Comparison of ENCODE assay signal across 13 cellular contexts in genomic region chr4:126777649-126778048, GRCh38.
DNase-seq lines count a peak whose midpoint lies in the region; ATAC-seq, FAIRE-seq and TF ChIP-seq lines count a peak whose summit lies in the region.
"Had no signal": no experiment of that assay in that cellular context is flagged by ENCODE, and none has a peak within 500 bp of the region (broad histone marks: within the 10 kb centered on the region; RNA-seq: fewer than 3 reads in every experiment).

No MANE protein-coding gene starts in this region.

- H3K27ac ChIP-seq in AG04450 (ENCODE audit: low read depth, low read length) (no peak overlapping the region), K562 (ENCODE audit: extremely low read depth, low read depth, low read length) (peak overlapping the region; percentile 90; the same call in 2 of the 3 replicates), HepG2 (ENCODE audit: extremely low read length, insufficient read depth, low read length) (no peak overlapping the region)

- H3K9me3 ChIP-seq in AG04450 (ENCODE audit: control insufficient read depth, insufficient read depth, low read length) (no peaks in the 10 kb centered on the region; the same call in 1 of the 2 replicates), K562 (replicated peaks; ENCODE audit: control insufficient read depth, insufficient read depth, low read depth, low read length) (no peaks in the 10 kb centered on the region; the same call in 1 of the 2 replicates), HepG2 (ENCODE audit: low read length) (no peaks in the 10 kb centered on the region)

- in situ Hi-C loops in K562 (cut with MboI) (no loop called here), HepG2 (cut with HindIII; ENCODE audit: extremely low pct_ligation_motif_present, low pct_unique_long_range_greater_than_20kb) (no loop called here)

- no peaks in the 10 kb centered on the region for H3K9me1 ChIP-seq in K562 (ENCODE audit: control insufficient read depth, insufficient read depth, low read length)

- TF ChIP-seq EP300 in K562 (IDR thresholded peaks at IDR 0.05; ENCODE audit: low read length) (no peak), HepG2 (IDR thresholded peaks at IDR 0.05; ENCODE audit: low read depth in 2 of 2, low read length in 2 of 2) (no peak), HepG2 (CRISPR knock-in tag; IDR thresholded peaks at IDR 0.05; ENCODE audit: borderline replicate concordance) (no peak)

- TF ChIP-seq POLR2A in K562 (conservative IDR thresholded peaks at IDR 0.05) = no peak
- TF ChIP-seq POLR2A in HepG2 (IDR thresholded peaks at IDR 0.05; ENCODE audit: insufficient read depth in 1 of 2, low read depth in 2 of 2, low read length in 2 of 2) = no peak

- H3K4me2 ChIP-seq in K562 (ENCODE audit: insufficient read depth, low read length) = peak overlapping the region; percentile 20; the same call in 1 of the 2 replicates
- no peak overlapping the region for H3K4me2 ChIP-seq in HepG2 (ENCODE audit: low read depth, low read length)
- H3K4me2 ChIP-seq: smooth muscle cell had no signal

- H2AFZ ChIP-seq in K562 (ENCODE audit: low read depth, low read length) = no peak overlapping the region
- no peak overlapping the region for H2AFZ ChIP-seq in HepG2 (ENCODE audit: low read length)

- TF ChIP-seq CTCF in AG04450 (IDR thresholded peaks at IDR 0.05; ENCODE audit: low read depth, low read length) (no peak), K562 (IDR thresholded peaks at IDR 0.05 in 2 of 3, conservative IDR thresholded peaks at IDR 0.05 in 1 of 3; ENCODE audit: insufficient read depth in 2 of 3, low read depth in 1 of 3, low read length in 3 of 3) (no peak), fibroblast of villous mesenchyme (IDR thresholded peaks at IDR 0.05; ENCODE audit: insufficient read depth, low read depth, low read length) (no peak), HepG2 (CRISPR knock-in tag; IDR thresholded peaks at IDR 0.05) (no peak)

- H3K36me3 ChIP-seq in K562 (ENCODE audit: control insufficient read depth, insufficient read depth, low read length) (peaks cover 7% of the 10 kb centered on the region; the same call in 1 of the 3 replicates), HepG2 (replicated peaks in 1 of 2; ENCODE audit: control insufficient read depth in 1 of 2, insufficient read depth in 2 of 2, low read length in 2 of 2) (no peaks in the 10 kb centered on the region)

- ATAC-seq in K562 = no peak
- no peak for ATAC-seq in GM19023 (IDR thresholded peaks at IDR 0.05; ENCODE audit: unreplicated experiment)
- ATAC-seq in HepG2 = no peak
- no peak for ATAC-seq in stimulated activated naive CD8-positive, alpha-beta T cell treated with anti-CD3 and anti-CD28 coated beads, Interleukin-15, Interleukin-2, amounts not matched to agents 100 U/mL and 50 U/mL, for 24 hours
- ATAC-seq in HG02884 (IDR thresholded peaks at IDR 0.05; ENCODE audit: unreplicated experiment) = no peak

- intact Hi-C loops in K562 (cut with micrococcal nuclease) (no loop called here), HepG2 (cut with micrococcal nuclease; ENCODE audit: unreplicated experiment) (no loop called here)

- TF ChIP-seq RAD21 in K562 (CRISPR knock-in tag; conservative IDR thresholded peaks at IDR 0.05 in 1 of 2, IDR thresholded peaks at IDR 0.05 in 1 of 2) = no peak
- no peak for TF ChIP-seq RAD21 in HepG2 (CRISPR knock-in tag; IDR thresholded peaks at IDR 0.05)

- FAIRE-seq in K562 (lab: Jason Lieb, UNC) (no peak), HepG2 (lab: Jason Lieb, UNC) (no peak)

- 0% methylated on average over 1 of the region's 1 CpG for WGBS in K562 (ENCODE audit: insufficient coverage, low coverage, missing lambda C conversion rate)
- WGBS in HepG2 (ENCODE audit: low lambda C conversion rate) = 0% methylated on average over 1 of the region's 1 CpG

- peaks cover 75% of the 10 kb centered on the region for H3K79me2 ChIP-seq in K562 (ENCODE audit: control insufficient read depth, insufficient read depth, low read length)
- H3K79me2 ChIP-seq in HepG2 (ENCODE audit: insufficient read depth, low read length) = no peaks in the 10 kb centered on the region

- H4K20me1 ChIP-seq in K562 (replicated peaks; ENCODE audit: control insufficient read depth, insufficient read depth, low read length) (no peaks in the 10 kb centered on the region), HepG2 (ENCODE audit: insufficient read depth, low read length) (no peaks in the 10 kb centered on the region)

- H3K9ac ChIP-seq in K562 (ENCODE audit: insufficient read depth in 1 of 2, low read depth in 2 of 2, low read length in 2 of 2) = peak overlapping the region in 1 of 2 experiments; percentile 82; a peak in 2 of 4 replicates
- no peak overlapping the region for H3K9ac ChIP-seq in HepG2 (ENCODE audit: insufficient read depth, low read depth, low read length)

- CTCF ChIA-PET in AG04450 (lab: Charles Lee) = no interaction called here
- CTCF ChIA-PET in K562 (lab: Yijun Ruan, JAX; ENCODE audit: low intra/inter-chr PET ratio) = no interaction called here
- CTCF ChIA-PET in HepG2 (lab: Yijun Ruan, JAX; ENCODE audit: low intra/inter-chr PET ratio, low total read pairs) = no interaction called here

- H3K4me1 ChIP-seq in K562 (replicated peaks in 1 of 2; ENCODE audit: control insufficient read depth in 2 of 2, insufficient read depth in 2 of 2, low read length in 2 of 2) = peaks cover 7 to 17% of the 10 kb centered on the region in 2 experiments
- no peaks in the 10 kb centered on the region for H3K4me1 ChIP-seq in HepG2 (ENCODE audit: insufficient read depth, low read length)

- POLR2A ChIA-PET in AG04450 (lab: Yijun Ruan, JAX) (no interaction called here), K562 (lab: Yijun Ruan, JAX) (interaction anchor here (1.8 to 2.1 kb wide), 2 partner anchors 8 to 10 kb away, joined by 3 to 5 read pairs; no protein-coding TSS in a partner anchor), HepG2 (lab: Yijun Ruan, JAX) (no interaction called here)

- no peak overlapping the region for H3K4me3 ChIP-seq in AG04450 (ENCODE audit: low read depth, low read length)
- peak overlapping the region; percentile 25 for H3K4me3 ChIP-seq in K562
- H3K4me3 ChIP-seq in fibroblast of villous mesenchyme (ENCODE audit: low read depth, low read length) = no peak overlapping the region
- no peak overlapping the region for H3K4me3 ChIP-seq in HepG2 (replicated peaks in 1 of 3; ENCODE audit: insufficient read depth in 1 of 3, low read depth in 2 of 3, low read length in 3 of 3)
- H3K4me3 ChIP-seq: smooth muscle cell had no signal

- BruUV-seq in K562 (replicated peaks; lab: Mats Ljungman, UMichigan) (no TSS peak), HepG2 (replicated peaks; lab: Mats Ljungman, UMichigan) (no TSS peak)

- DNase-seq in AG04450 (ENCODE audit: low read depth, low spot score) = peak; percentile 66
- DNase-seq in HS-27A (ENCODE audit: low read depth) = peak; percentile 42
- DNase-seq in K562 (ENCODE audit: extremely low read depth in 1 of 4, low spot score in 3 of 4) = peak in 2 of 4 experiments; percentile 25 to 41
- DNase-seq in fibroblast of villous mesenchyme (ENCODE audit: low read depth) = peak; percentile 38
- no peak for DNase-seq in HepG2 (ENCODE audit: low spot score)
- DNase-seq in stimulated activated naive CD8-positive, alpha-beta T cell treated with anti-CD3 and anti-CD28 coated beads, Interleukin-15, Interleukin-2, amounts not matched to agents 100 U/mL and 50 U/mL, for 24 hours = no peak
- DNase-seq: activated effector memory CD4-positive, alpha-beta T cell treated with anti-CD3 and anti-CD28 coated beads, Interleukin-2, amount 50 U/mL, for 16 hours; central memory CD4-positive, alpha-beta T cell; nucleus accumbens; substantia nigra had no signal

- H3K27me3 ChIP-seq in AG04450 (ENCODE audit: control insufficient read depth, insufficient read depth, low read length) = no peaks in the 10 kb centered on the region
- H3K27me3 ChIP-seq in K562 (ENCODE audit: control insufficient read depth in 2 of 2, insufficient read depth in 2 of 2, low read length in 2 of 2) = no peaks in the 10 kb centered on the region
- no peaks in the 10 kb centered on the region for H3K27me3 ChIP-seq in HepG2 (ENCODE audit: control insufficient read depth in 1 of 2, insufficient read depth in 2 of 2, low read length in 2 of 2)

TF ChIP-seq in K562, 482 proteins besides CTCF, POLR2A, EP300 and RAD21 (continues in another document):
- TF ChIP-seq CHAMP1 (IDR thresholded peaks at IDR 0.05) = 0 out of 2 replicates have a peak, but pooled peaks have one; percentile 30

TF ChIP-seq in HepG2, 621 proteins besides CTCF, POLR2A, EP300 and RAD21:
- TF ChIP-seq ZNF607 (CRISPR knock-in tag; IDR thresholded peaks at IDR 0.05; ENCODE audit: borderline replicate concordance) (no peak), IRX3 (CRISPR knock-in tag; IDR thresholded peaks at IDR 0.05; ENCODE audit: borderline replicate concordance, low read depth) (no peak), ATF4 (CRISPR knock-in tag; IDR thresholded peaks at IDR 0.05) (no peak)

Comparison
In these comparisons a context has a peak if more than half of its experiments do, and no peak if none do; other contexts are left out.
1. DNase-seq: peak in AG04450 (single experiment), HS-27A (single experiment) and fibroblast of villous mesenchyme (single experiment); none in HepG2 (single experiment) and stimulated activated naive CD8-positive, alpha-beta T cell treated with anti-CD3 and anti-CD28 coated beads, Interleukin-15, Interleukin-2, amounts not matched to agents 100 U/mL and 50 U/mL, for 24 hours (single experiment).